1 cellular context compared by ENCODE assay signal in the genomic region with DNA sequence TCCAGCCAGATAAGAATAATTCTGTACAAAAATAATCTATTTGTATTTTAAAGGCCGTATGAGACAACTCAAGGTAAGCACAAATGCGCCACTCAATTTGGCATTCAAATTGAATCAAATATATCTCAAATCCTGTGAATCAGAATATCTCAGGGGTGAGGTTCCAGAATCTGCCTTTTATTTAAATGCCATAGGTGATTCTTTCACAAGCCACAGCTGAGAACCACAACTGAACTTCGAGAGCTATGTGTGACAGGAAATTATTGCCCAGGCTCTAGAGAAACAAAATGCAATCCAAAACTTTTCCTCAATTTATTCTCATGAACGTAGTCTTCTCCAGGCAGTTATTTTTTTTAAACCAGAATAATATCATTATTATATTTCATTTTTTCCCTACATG.
TF ChIP-seq lines count a peak whose summit lies in the region.

No MANE protein-coding gene starts in this region.

TF ChIP-seq in HepG2, 621 proteins besides CTCF, POLR2A, EP300 and RAD21:
- TF ChIP-seq KAT2B (IDR thresholded peaks at IDR 0.05; ENCODE audit: borderline replicate concordance, low read depth, low read length): no peak
- no peak for TF ChIP-seq TOPORS (CRISPR knock-in tag; IDR thresholded peaks at IDR 0.05)
- TF ChIP-seq, protein P1, sequence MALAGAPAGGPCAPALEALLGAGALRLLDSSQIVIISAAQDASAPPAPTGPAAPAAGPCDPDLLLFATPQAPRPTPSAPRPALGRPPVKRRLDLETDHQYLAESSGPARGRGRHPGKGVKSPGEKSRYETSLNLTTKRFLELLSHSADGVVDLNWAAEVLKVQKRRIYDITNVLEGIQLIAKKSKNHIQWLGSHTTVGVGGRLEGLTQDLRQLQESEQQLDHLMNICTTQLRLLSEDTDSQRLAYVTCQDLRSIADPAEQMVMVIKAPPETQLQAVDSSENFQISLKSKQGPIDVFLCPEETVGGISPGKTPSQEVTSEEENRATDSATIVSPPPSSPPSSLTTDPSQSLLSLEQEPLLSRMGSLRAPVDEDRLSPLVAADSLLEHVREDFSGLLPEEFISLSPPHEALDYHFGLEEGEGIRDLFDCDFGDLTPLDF (CRISPR knock-in tag; IDR thresholded peaks at IDR 0.05): no peak
- TF ChIP-seq KLF11 (CRISPR knock-in tag; IDR thresholded peaks at IDR 0.05): no peak
- TF ChIP-seq, protein P2, sequence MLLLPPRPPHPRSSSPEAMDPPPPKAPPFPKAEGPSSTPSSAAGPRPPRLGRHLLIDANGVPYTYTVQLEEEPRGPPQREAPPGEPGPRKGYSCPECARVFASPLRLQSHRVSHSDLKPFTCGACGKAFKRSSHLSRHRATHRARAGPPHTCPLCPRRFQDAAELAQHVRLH (CRISPR knock-in tag; IDR thresholded peaks at IDR 0.05; ENCODE audit: borderline replicate concordance, low read depth): no peak
- TF ChIP-seq, protein P3, sequence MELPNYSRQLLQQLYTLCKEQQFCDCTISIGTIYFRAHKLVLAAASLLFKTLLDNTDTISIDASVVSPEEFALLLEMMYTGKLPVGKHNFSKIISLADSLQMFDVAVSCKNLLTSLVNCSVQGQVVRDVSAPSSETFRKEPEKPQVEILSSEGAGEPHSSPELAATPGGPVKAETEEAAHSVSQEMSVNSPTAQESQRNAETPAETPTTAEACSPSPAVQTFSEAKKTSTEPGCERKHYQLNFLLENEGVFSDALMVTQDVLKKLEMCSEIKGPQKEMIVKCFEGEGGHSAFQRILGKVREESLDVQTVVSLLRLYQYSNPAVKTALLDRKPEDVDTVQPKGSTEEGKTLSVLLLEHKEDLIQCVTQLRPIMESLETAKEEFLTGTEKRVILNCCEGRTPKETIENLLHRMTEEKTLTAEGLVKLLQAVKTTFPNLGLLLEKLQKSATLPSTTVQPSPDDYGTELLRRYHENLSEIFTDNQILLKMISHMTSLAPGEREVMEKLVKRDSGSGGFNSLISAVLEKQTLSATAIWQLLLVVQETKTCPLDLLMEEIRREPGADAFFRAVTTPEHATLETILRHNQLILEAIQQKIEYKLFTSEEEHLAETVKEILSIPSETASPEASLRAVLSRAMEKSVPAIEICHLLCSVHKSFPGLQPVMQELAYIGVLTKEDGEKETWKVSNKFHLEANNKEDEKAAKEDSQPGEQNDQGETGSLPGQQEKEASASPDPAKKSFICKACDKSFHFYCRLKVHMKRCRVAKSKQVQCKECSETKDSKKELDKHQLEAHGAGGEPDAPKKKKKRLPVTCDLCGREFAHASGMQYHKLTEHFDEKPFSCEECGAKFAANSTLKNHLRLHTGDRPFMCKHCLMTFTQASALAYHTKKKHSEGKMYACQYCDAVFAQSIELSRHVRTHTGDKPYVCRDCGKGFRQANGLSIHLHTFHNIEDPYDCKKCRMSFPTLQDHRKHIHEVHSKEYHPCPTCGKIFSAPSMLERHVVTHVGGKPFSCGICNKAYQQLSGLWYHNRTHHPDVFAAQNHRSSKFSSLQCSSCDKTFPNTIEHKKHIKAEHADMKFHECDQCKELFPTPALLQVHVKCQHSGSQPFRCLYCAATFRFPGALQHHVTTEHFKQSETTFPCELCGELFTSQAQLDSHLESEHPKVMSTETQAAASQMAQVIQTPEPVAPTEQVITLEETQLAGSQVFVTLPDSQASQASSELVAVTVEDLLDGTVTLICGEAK (IDR thresholded peaks at IDR 0.05): no peak
- TF ChIP-seq, protein P3 (CRISPR knock-in tag; IDR thresholded peaks at IDR 0.05): no peak
- TF ChIP-seq, protein P4, sequence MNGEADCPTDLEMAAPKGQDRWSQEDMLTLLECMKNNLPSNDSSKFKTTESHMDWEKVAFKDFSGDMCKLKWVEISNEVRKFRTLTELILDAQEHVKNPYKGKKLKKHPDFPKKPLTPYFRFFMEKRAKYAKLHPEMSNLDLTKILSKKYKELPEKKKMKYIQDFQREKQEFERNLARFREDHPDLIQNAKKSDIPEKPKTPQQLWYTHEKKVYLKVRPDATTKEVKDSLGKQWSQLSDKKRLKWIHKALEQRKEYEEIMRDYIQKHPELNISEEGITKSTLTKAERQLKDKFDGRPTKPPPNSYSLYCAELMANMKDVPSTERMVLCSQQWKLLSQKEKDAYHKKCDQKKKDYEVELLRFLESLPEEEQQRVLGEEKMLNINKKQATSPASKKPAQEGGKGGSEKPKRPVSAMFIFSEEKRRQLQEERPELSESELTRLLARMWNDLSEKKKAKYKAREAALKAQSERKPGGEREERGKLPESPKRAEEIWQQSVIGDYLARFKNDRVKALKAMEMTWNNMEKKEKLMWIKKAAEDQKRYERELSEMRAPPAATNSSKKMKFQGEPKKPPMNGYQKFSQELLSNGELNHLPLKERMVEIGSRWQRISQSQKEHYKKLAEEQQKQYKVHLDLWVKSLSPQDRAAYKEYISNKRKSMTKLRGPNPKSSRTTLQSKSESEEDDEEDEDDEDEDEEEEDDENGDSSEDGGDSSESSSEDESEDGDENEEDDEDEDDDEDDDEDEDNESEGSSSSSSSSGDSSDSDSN (CRISPR knock-in tag; IDR thresholded peaks at IDR 0.05): no peak
